1 cellular context compared by ENCODE assay signal in genomic region chr18:22223961-22224322, GRCh38.
TF ChIP-seq lines count a peak whose summit lies in the region.

No MANE protein-coding gene starts in this region.

TF ChIP-seq in HEK293, 187 proteins besides CTCF, POLR2A, EP300 and RAD21 (continued from another document):
- no peak; the same call in 1 of the 2 replicates for TF ChIP-seq REST (tag by site-specific recombination; IDR thresholded peaks at IDR 0.05)
- no peak for TF ChIP-seq ZNF530 (tag by site-specific recombination; IDR thresholded peaks at IDR 0.05; ENCODE audit: low read depth)
- peak; percentile 8; the same call in 1 of the 2 replicates for TF ChIP-seq ZNF629 (tag by site-specific recombination; IDR thresholded peaks at IDR 0.05)
- 0 out of 2 replicates have a peak, but pooled peaks have one; percentile 13 for TF ChIP-seq ZEB2 (tag by site-specific recombination; IDR thresholded peaks at IDR 0.05)
- 0 out of 2 replicates have a peak, but pooled peaks have one; percentile 24 for TF ChIP-seq ZBTB48 (tag by site-specific recombination; IDR thresholded peaks at IDR 0.05)
- peak; percentile 80 for TF ChIP-seq ZNF335 (tag by site-specific recombination; conservative IDR thresholded peaks at IDR 0.05)
- TF ChIP-seq FEZF1 (tag by site-specific recombination; IDR thresholded peaks at IDR 0.05), result 0 out of 2 replicates have a peak, but pooled peaks have one; percentile 3
- TF ChIP-seq ZNF2 (tag by site-specific recombination; IDR thresholded peaks at IDR 0.05), result no peak
- 0 out of 2 replicates have a peak, but pooled peaks have one; percentile 18 for TF ChIP-seq SP7 (tag by site-specific recombination; IDR thresholded peaks at IDR 0.05)
- TF ChIP-seq ZNF645 (tag by site-specific recombination; IDR thresholded peaks at IDR 0.05), result no peak
- no peak for TF ChIP-seq YY2 (tag by site-specific recombination; IDR thresholded peaks at IDR 0.05)
- peak; percentile 54; the same call in 1 of the 2 replicates for TF ChIP-seq ZSCAN4 (tag by site-specific recombination; IDR thresholded peaks at IDR 0.05)
- TF ChIP-seq ZNF398 (tag by site-specific recombination; IDR thresholded peaks at IDR 0.05), result peak; percentile 28; the same call in 1 of the 2 replicates
- 0 out of 2 replicates have a peak, but pooled peaks have one; percentile 37 for TF ChIP-seq KLF17 (tag by site-specific recombination; IDR thresholded peaks at IDR 0.05)
- TF ChIP-seq HIC1 (tag by site-specific recombination; IDR thresholded peaks at IDR 0.05), result no peak
- 0 out of 2 replicates have a peak, but pooled peaks have one; percentile 40 for TF ChIP-seq WT1 (tag by site-specific recombination; IDR thresholded peaks at IDR 0.05)
- TF ChIP-seq ZFHX2 (tag by site-specific recombination; conservative IDR thresholded peaks at IDR 0.05), result peak; percentile 48
